1 cellular context compared by ENCODE assay signal in the genomic region with DNA sequence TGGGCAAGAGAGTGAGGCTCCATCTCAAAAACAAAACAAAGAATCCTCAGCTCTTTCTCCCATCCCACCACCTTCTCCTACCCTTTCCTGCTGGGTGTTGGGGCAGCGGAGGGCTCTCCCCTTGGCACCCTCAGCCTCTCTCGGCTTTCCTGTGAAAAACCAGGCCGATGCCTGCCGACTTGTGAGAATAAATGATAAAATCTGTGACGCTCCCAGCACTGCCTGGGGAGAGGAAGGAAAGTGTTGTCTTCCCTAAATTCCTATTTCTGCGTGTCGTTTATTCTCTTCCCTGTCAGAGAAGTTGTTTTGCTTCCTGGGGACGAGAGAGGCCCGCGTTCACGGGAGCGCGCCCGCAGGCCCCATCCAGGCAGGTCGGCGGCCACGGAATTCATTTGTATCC.
TF ChIP-seq lines count a peak whose summit lies in the region.

No MANE protein-coding gene starts in this region.

TF ChIP-seq in A549, 52 proteins besides CTCF, POLR2A, EP300 and RAD21 (continued from another document):
- TF ChIP-seq HES2 (IDR thresholded peaks at IDR 0.05): no peak
- no peak for TF ChIP-seq FOXS1 (CRISPR knock-in tag; IDR thresholded peaks at IDR 0.05)
- no peak for TF ChIP-seq HOXB5 (CRISPR knock-in tag; IDR thresholded peaks at IDR 0.05)
- no peak for TF ChIP-seq TFCP2L1 (CRISPR knock-in tag; IDR thresholded peaks at IDR 0.05)
TF ChIP-seq in A549: peak in this region for 0.
